11 cellular contexts compared by ENCODE assay signal in the genomic region with DNA sequence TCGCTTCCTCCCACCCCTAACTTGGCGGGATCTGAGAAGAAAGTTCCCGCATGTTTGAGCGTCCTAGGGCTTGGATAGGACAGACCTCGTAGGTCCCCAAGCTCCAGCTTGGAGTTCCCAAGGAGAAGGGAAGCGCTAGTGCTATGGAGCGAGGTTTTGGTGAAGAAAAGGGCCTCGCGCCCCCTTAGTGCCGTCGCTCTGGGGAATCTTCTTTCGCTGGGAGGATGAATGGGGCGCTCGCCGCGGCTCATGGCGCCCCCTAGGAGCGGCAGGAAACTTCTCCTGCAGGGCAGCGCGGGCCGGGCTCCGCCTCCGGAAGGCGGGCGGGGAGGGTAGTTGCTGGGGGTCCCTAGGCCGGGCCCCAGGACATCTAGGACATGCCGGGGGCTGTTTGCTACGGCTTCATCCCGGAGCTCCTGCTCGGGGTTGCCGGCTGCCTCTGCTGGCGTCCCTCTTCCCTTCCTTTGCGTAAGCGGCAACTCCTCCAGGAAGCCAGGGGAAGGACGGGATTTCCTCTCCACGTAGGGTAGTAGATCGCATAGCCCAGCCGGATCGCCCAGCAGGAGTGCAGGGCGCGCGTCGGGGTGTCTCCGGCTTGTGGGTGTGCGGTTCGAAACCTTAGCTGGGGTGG. TPM values are rescaled to one million over a fixed set of nuclear protein-coding genes. Genes with fewer than 3 reads are reported as not detected.
DNase-seq lines count a peak whose midpoint lies in the region; TF ChIP-seq lines count a peak whose summit lies in the region.
"Had no signal": no experiment of that assay in that cellular context is flagged by ENCODE, and none has a peak within 500 bp of the region (broad histone marks: within the 10 kb centered on the region; RNA-seq: fewer than 3 reads in every experiment).

No MANE protein-coding gene starts in this region.

- peak overlapping the region; percentile 44 for H3K4me3 ChIP-seq in SJSA1
- peak overlapping the region; percentile 22 for H3K4me3 ChIP-seq in retinal pigment epithelial cell (ENCODE audit: low read length)
- no peak overlapping the region for H3K4me3 ChIP-seq in MG63

- H3K4me1 ChIP-seq in SJSA1 (replicated peaks) = peaks cover 14% of the 10 kb centered on the region

- peak; percentile 25 for TF ChIP-seq CTCF in retinal pigment epithelial cell (conservative IDR thresholded peaks at IDR 0.05; ENCODE audit: low read depth, low read length)

- peak overlapping the region; percentile 45; the same call in 1 of the 2 replicates for H3K27ac ChIP-seq in SJSA1

- H3K9me3 ChIP-seq in SJSA1 (replicated peaks) = peaks cover 15% of the 10 kb centered on the region; the same call in 1 of the 2 replicates
- H3K9me3 ChIP-seq in MG63 = 0 out of 2 replicates have a peak, but pooled peaks cover 3% of the 10 kb centered on the region

- peak; percentile 40 for DNase-seq in ELR (ENCODE audit: low read depth)
- DNase-seq in SJSA1 (ENCODE audit: low read depth in 1 of 2, low spot score in 2 of 2) = peak in 1 of 2 experiments; percentile 11
- DNase-seq in hepatic stellate cell (ENCODE audit: low spot score) = peak; percentile 74
- DNase-seq in retinal pigment epithelial cell (ENCODE audit: low read depth) = no peak
- DNase-seq in GF-D8 (lab: John Stamatoyannopoulos, UW) = no peak
- no peak for DNase-seq in HuH-7 (ENCODE audit: low spot score)
- no peak for DNase-seq in SW 1271 (lab: John Stamatoyannopoulos, UW)
- DNase-seq in MG63 = no peak
- DNase-seq: KG1, NCI-H774 had no signal

- H3K36me3 ChIP-seq in SJSA1 = peaks cover 3% of the 10 kb centered on the region; the same call in 1 of the 2 replicates
- no peaks in the 10 kb centered on the region for H3K36me3 ChIP-seq in MG63

- H3K27me3 ChIP-seq in SJSA1 (replicated peaks) (peaks cover 19% of the 10 kb centered on the region; the same call in 1 of the 2 replicates), MG63 (peaks cover 6% of the 10 kb centered on the region)

RNA-seq across cellular contexts. Expression of a gene that starts 11.9 kb away (rescaled TPM):
- total RNA-seq in SJSA1 (2014; rRNA removed; shearing (Covaris generic)) = not detected in 2 replicates
- total RNA-seq in MG63 (2014; rRNA removed; shearing (Covaris generic); ENCODE audit: low replicate concordance) = not detected in 2 replicates
- total RNA-seq: subcutaneous adipose tissue had no signal

Comparison
In these comparisons a context has a peak if more than half of its experiments do, and no peak if none do; other contexts are left out.
1. DNase-seq: peak in ELR (single experiment) and hepatic stellate cell (single experiment); none in retinal pigment epithelial cell (single experiment), GF-D8 (single experiment), HuH-7 (single experiment), SW 1271 (0 of 2) and MG63 (single experiment).